17 cellular contexts compared by ENCODE assay signal in the genomic region with DNA sequence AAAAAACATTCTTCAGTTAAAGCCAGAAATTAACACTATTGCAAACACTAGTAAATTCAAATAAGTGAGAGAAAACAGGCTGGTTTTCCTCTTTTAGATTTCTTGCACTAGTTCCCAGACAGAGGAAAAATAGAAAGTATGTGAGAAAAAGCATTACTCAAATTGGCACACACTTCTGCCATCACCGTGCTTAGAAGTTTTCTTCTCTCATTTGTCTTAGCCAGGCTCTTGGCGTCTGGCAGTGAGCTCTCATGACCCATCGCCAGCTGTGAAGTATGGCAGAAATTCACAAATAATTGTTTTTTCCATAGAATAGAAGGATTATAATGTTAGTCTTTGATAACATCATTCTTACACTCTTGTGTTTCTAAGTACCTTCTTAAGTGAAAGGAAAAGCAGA.
A peak's percentile ranks its signal among the peaks of the same experiment; 100 is the strongest.
DNase-seq lines count a peak whose midpoint lies in the region; ATAC-seq and TF ChIP-seq lines count a peak whose summit lies in the region.
"Had no signal": no experiment of that assay in that cellular context is flagged by ENCODE, and none has a peak within 500 bp of the region (broad histone marks: within the 10 kb centered on the region; RNA-seq: fewer than 3 reads in every experiment).

No MANE protein-coding gene starts in this region.

- no peak for TF ChIP-seq CTCF in cardiac fibroblast (IDR thresholded peaks at IDR 0.05; ENCODE audit: low read depth, low read length)
- no peak for TF ChIP-seq CTCF in fibroblast of pulmonary artery (IDR thresholded peaks at IDR 0.05; ENCODE audit: low read length, missing control alignments)
- no peak for TF ChIP-seq CTCF in omental fat pad (IDR thresholded peaks at IDR 0.05)

- ATAC-seq in omental fat pad (ENCODE audit: low FRiP score): peak; percentile 70
- ATAC-seq in GM18909 (IDR thresholded peaks at IDR 0.05; ENCODE audit: poor library complexity, unreplicated experiment): no peak
- no peak for ATAC-seq in HG03457 (IDR thresholded peaks at IDR 0.05; ENCODE audit: unreplicated experiment)
- ATAC-seq: Right ventricle myocardium inferior had no signal

- H3K27ac ChIP-seq in ACC112 (ENCODE audit: low read depth, low read length): no peak overlapping the region
- H3K27ac ChIP-seq: 22Rv1, KMS-11, SJSA1 had no signal

- DNase-seq in cardiac fibroblast (ENCODE audit: low read depth in 2 of 2) (peak; percentile 11 to 18), fibroblast of pulmonary artery (ENCODE audit: low read depth) (peak; percentile 16), omental fat pad (ENCODE audit: low spot score) (no peak), NCI-H1105 (lab: John Stamatoyannopoulos, UW) (no peak)
- DNase-seq in stimulated activated CD4-positive, alpha-beta T cell treated with anti-CD3 and anti-CD28 coated beads, Interleukin-4, amount 100 ng/mL, for 4 hours: no peak
- DNase-seq: IMR-90, NCI-H1105 treated with DMSO at 0.1 percent for 48 hours, NCI-H2029 treated with DMSO at 0.1 percent for 48 hours, NCI-H510A treated with DMSO at 0.1 percent for 48 hours, NCI-H774 had no signal

- H3K36me3 ChIP-seq in ACC112 (ENCODE audit: insufficient read depth, low read length): no peaks in the 10 kb centered on the region
- H3K36me3 ChIP-seq: SJSA1 had no signal

- no peaks in the 10 kb centered on the region for H3K79me2 ChIP-seq in ACC112 (ENCODE audit: control insufficient read depth, insufficient read depth, low read length, unreplicated experiment)

- peaks cover 28% of the 10 kb centered on the region for H3K4me1 ChIP-seq in ACC112 (ENCODE audit: control insufficient read depth, insufficient read depth, low read length, unreplicated experiment)
- H3K4me1 ChIP-seq: SJSA1 had no signal

- no peaks in the 10 kb centered on the region for H3K27me3 ChIP-seq in ACC112 (ENCODE audit: insufficient read depth, low read length)
- H3K27me3 ChIP-seq: SJSA1 had no signal

- H2AFZ ChIP-seq in ACC112 (ENCODE audit: low read length, unreplicated experiment): peak overlapping the region; percentile 63

- H3K4me3 ChIP-seq in ACC112 (ENCODE audit: low read depth, low read length): peak overlapping the region; percentile 60
- H3K4me3 ChIP-seq in cardiac fibroblast (replicated peaks in 1 of 2; ENCODE audit: low read depth in 2 of 2, low read length in 2 of 2): no peak overlapping the region
- no peak overlapping the region for H3K4me3 ChIP-seq in fibroblast of pulmonary artery (replicated peaks; ENCODE audit: low read depth, low read length)
- H3K4me3 ChIP-seq: SJSA1 had no signal

Comparison
In these comparisons a context has a peak if more than half of its experiments do, and no peak if none do; other contexts are left out.
1. DNase-seq: peak in cardiac fibroblast (2 of 2) and fibroblast of pulmonary artery (single experiment); none in omental fat pad (single experiment), stimulated activated CD4-positive, alpha-beta T cell treated with anti-CD3 and anti-CD28 coated beads, Interleukin-4, amount 100 ng/mL, for 4 hours (0 of 2) and NCI-H1105 (single experiment).